Comparison of ENCODE assay signal across 8 cellular contexts in genomic region chr9:92141144-92142129, GRCh38. TPM values are rescaled to one million over a fixed set of nuclear protein-coding genes. Genes with fewer than 3 reads are reported as not detected.
A peak's percentile ranks its signal among the peaks of the same experiment; 100 is the strongest.
DNase-seq lines count a peak whose midpoint lies in the region; ATAC-seq lines count a peak whose summit lies in the region.

No MANE protein-coding gene starts in this region.

- H3K27me3 Mint-ChIP-seq in activated naive CD4-positive, alpha-beta T cell treated with anti-CD3 and anti-CD28 coated beads, Interleukin-2, amount 50 U/mL, for 24 hours: peaks cover 23% of the 10 kb centered on the region
- H3K27me3 Mint-ChIP-seq in activated naive CD8-positive, alpha-beta T cell treated with anti-CD3 and anti-CD28 coated beads for 36 hours: peaks cover 48% of the 10 kb centered on the region

- H3K4me3 ChIP-seq in iPS-11a (ENCODE audit: low read depth, low read length): peak overlapping the region; percentile 30

- no peak for DNase-seq in activated naive CD4-positive, alpha-beta T cell (lab: John Stamatoyannopoulos, UW)
- peak; percentile 24 for DNase-seq in activated naive CD8-positive, alpha-beta T cell treated with anti-CD3 and anti-CD28 coated beads for 36 hours
- DNase-seq in stimulated activated effector memory CD8-positive, alpha-beta T cell treated with anti-CD3 and anti-CD28 coated beads, Interleukin-12 subunit alpha, Interleukin-12 subunit beta, amount 100 ng/mL, for 72 hours (ENCODE audit: low spot score in 2 of 2): no peak
- DNase-seq in nucleus accumbens (lab: John Stamatoyannopoulos, UW) (no peak), ecto neural progenitor cell (ENCODE audit: low spot score) (no peak)

- ATAC-seq in stimulated activated effector memory CD8-positive, alpha-beta T cell treated with anti-CD3 and anti-CD28 coated beads, Interleukin-12 subunit alpha, Interleukin-12 subunit beta, amount 100 ng/mL, for 72 hours: peak; percentile 38
- no peak for ATAC-seq in GM19455 (IDR thresholded peaks at IDR 0.05; ENCODE audit: unreplicated experiment)

- no peaks in the 10 kb centered on the region for H3K36me3 Mint-ChIP-seq in activated naive CD4-positive, alpha-beta T cell treated with anti-CD3 and anti-CD28 coated beads, Interleukin-2, amount 50 U/mL, for 24 hours
- H3K36me3 Mint-ChIP-seq in activated naive CD8-positive, alpha-beta T cell treated with anti-CD3 and anti-CD28 coated beads for 36 hours: no peaks in the 10 kb centered on the region
- H3K36me3 Mint-ChIP-seq in stimulated activated effector memory CD8-positive, alpha-beta T cell treated with anti-CD3 and anti-CD28 coated beads, Interleukin-12 subunit alpha, Interleukin-12 subunit beta, amount 100 ng/mL, for 72 hours: no peaks in the 10 kb centered on the region

- H3K9me3 Mint-ChIP-seq in activated naive CD4-positive, alpha-beta T cell treated with anti-CD3 and anti-CD28 coated beads, Interleukin-2, amount 50 U/mL, for 24 hours: no peaks in the 10 kb centered on the region
- no peaks in the 10 kb centered on the region for H3K9me3 Mint-ChIP-seq in activated naive CD8-positive, alpha-beta T cell treated with anti-CD3 and anti-CD28 coated beads for 36 hours
- H3K9me3 Mint-ChIP-seq in stimulated activated effector memory CD8-positive, alpha-beta T cell treated with anti-CD3 and anti-CD28 coated beads, Interleukin-12 subunit alpha, Interleukin-12 subunit beta, amount 100 ng/mL, for 72 hours: no peaks in the 10 kb centered on the region

- no peak overlapping the region for H3K27ac Mint-ChIP-seq in activated naive CD4-positive, alpha-beta T cell treated with anti-CD3 and anti-CD28 coated beads, Interleukin-2, amount 50 U/mL, for 24 hours
- no peak overlapping the region for H3K27ac Mint-ChIP-seq in activated naive CD8-positive, alpha-beta T cell treated with anti-CD3 and anti-CD28 coated beads for 36 hours
- H3K27ac Mint-ChIP-seq in stimulated activated effector memory CD8-positive, alpha-beta T cell treated with anti-CD3 and anti-CD28 coated beads, Interleukin-12 subunit alpha, Interleukin-12 subunit beta, amount 100 ng/mL, for 72 hours: peak overlapping the region; percentile 39

- peak overlapping the region; percentile 69 for H3K4me3 Mint-ChIP-seq in activated naive CD4-positive, alpha-beta T cell treated with anti-CD3 and anti-CD28 coated beads, Interleukin-2, amount 50 U/mL, for 24 hours
- H3K4me3 Mint-ChIP-seq in activated naive CD8-positive, alpha-beta T cell treated with anti-CD3 and anti-CD28 coated beads for 36 hours: peak overlapping the region; percentile 49
- H3K4me3 Mint-ChIP-seq in stimulated activated effector memory CD8-positive, alpha-beta T cell treated with anti-CD3 and anti-CD28 coated beads, Interleukin-12 subunit alpha, Interleukin-12 subunit beta, amount 100 ng/mL, for 72 hours: peak overlapping the region; percentile 68

- peaks cover 15% of the 10 kb centered on the region for H3K4me1 Mint-ChIP-seq in activated naive CD4-positive, alpha-beta T cell treated with anti-CD3 and anti-CD28 coated beads, Interleukin-2, amount 50 U/mL, for 24 hours
- H3K4me1 Mint-ChIP-seq in activated naive CD8-positive, alpha-beta T cell treated with anti-CD3 and anti-CD28 coated beads for 36 hours: peaks cover 5% of the 10 kb centered on the region
- H3K4me1 Mint-ChIP-seq in stimulated activated effector memory CD8-positive, alpha-beta T cell treated with anti-CD3 and anti-CD28 coated beads, Interleukin-12 subunit alpha, Interleukin-12 subunit beta, amount 100 ng/mL, for 72 hours: peaks cover 16% of the 10 kb centered on the region

RNA-seq across cellular contexts. Expression of gene SPTLC1, which starts 26.2 kb away (rescaled TPM):
- total RNA-seq in activated naive CD8-positive, alpha-beta T cell treated with anti-CD3 and anti-CD28 coated beads for 36 hours: 10 to 100 TPM; 49.1 to 54.5 TPM
